16 cellular contexts compared by ENCODE assay signal in the genomic region with DNA sequence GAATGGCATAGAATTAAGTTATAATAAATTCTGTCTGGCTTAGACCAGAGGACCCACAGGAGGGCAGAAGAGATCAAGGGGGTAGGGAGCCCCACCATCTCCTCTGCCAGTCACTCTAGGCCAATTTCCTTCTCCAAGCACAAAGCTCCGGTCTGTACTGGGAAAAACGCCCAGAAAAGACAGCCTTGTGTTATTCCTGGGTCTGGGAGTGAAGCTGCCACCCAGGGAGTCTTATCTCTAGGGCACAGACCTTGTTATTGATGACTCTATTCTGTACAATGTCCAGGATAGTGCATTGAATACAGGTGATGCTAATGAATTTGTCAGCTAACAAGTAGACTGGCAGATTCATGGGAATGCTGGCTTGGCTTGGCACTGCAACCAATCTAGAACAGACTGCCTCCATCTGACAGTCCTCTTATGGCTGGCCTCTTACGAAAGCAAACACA.
A peak's percentile ranks its signal among the peaks of the same experiment; 100 is the strongest.
DNase-seq lines count a peak whose midpoint lies in the region; ATAC-seq and TF ChIP-seq lines count a peak whose summit lies in the region.
"Had no signal": no experiment of that assay in that cellular context is flagged by ENCODE, and none has a peak within 500 bp of the region (broad histone marks: within the 10 kb centered on the region; RNA-seq: fewer than 3 reads in every experiment).

No MANE protein-coding gene starts in this region.

- no peak for TF ChIP-seq CTCF in HEK293 (tag by site-specific recombination; IDR thresholded peaks at IDR 0.05)
- TF ChIP-seq CTCF in chondrocyte (IDR thresholded peaks at IDR 0.05): peak; percentile 17

- no peaks in the 10 kb centered on the region for H3K9me3 ChIP-seq in HEK293 (ENCODE audit: control insufficient read depth, insufficient read depth, low read depth, low read length)

- intact Hi-C loops in activated CD4-positive, alpha-beta T cell treated with anti-CD3 and anti-CD28 coated beads for 36 hours (cut with DNase I, micrococcal nuclease): no loop called here

- DNase-seq in NCI-H226 (peak; percentile 69), chondrocyte (ENCODE audit: low spot score) (no peak), midbrain (lab: John Stamatoyannopoulos, UW) (peak; percentile 63), occipital lobe (lab: John Stamatoyannopoulos, UW) (no peak)
- no peak for DNase-seq in activated CD4-positive, CD25-positive, alpha-beta regulatory T cell (lab: John Stamatoyannopoulos, UW)
- DNase-seq in stimulated activated CD4-positive, alpha-beta T cell treated with anti-CD3 and anti-CD28 coated beads, Interleukin-2, amount 100 ng/mL, for 24 hours: no peak
- DNase-seq in activated CD4-positive, alpha-beta T cell treated with anti-CD3 and anti-CD28 coated beads for 36 hours: no peak
- DNase-seq: activated CD4-positive, alpha-beta T cell treated with anti-CD3 and anti-CD28 coated beads for 48 hours; activated naive CD4-positive, alpha-beta T cell treated with anti-CD3 and anti-CD28 coated beads for 36 hours; effector memory CD4-positive, alpha-beta T cell; NCI-H187 treated with DMSO at 0.1 percent for 48 hours; SHP77 treated with DMSO at 0.1 percent for 48 hours; stimulated activated CD4-positive, alpha-beta T cell treated with anti-CD3 and anti-CD28 coated beads, Interleukin-2, amount 100 ng/mL, for 48 hours had no signal

- no peak for ATAC-seq in activated CD4-positive, alpha-beta T cell treated with anti-CD3 and anti-CD28 coated beads for 36 hours

- no peaks in the 10 kb centered on the region for H3K9me3 Mint-ChIP-seq in chondrocyte (ENCODE audit: low read depth)
- no peaks in the 10 kb centered on the region for H3K9me3 Mint-ChIP-seq in activated CD4-positive, alpha-beta T cell treated with anti-CD3 and anti-CD28 coated beads for 36 hours (ENCODE audit: low read depth)
- H3K9me3 Mint-ChIP-seq: activated naive CD4-positive, alpha-beta T cell treated with anti-CD3 and anti-CD28 coated beads for 36 hours had no signal

- H3K4me1 ChIP-seq in HEK293 (ENCODE audit: control insufficient read depth, insufficient read depth, low read length): peaks cover 4% of the 10 kb centered on the region; the same call in 1 of the 2 replicates

- H3K27ac ChIP-seq in HEK293 (ENCODE audit: extremely low read depth, low read depth, low read length): no peak overlapping the region
- H3K27ac ChIP-seq: KMS-11 had no signal

- no peak overlapping the region for H3K4me3 ChIP-seq in HEK293 (ENCODE audit: low read depth, low read length)

- H3K36me3 ChIP-seq in HEK293 (ENCODE audit: control insufficient read depth in 2 of 2, insufficient read depth in 1 of 2, low read length in 2 of 2): no peaks in the 10 kb centered on the region

- CTCF ChIA-PET in HEK293 (lab: Yijun Ruan, JAX): interaction anchor here (0.5 to 1.1 kb wide), 3 partner anchors 20 to 285 kb away, joined by 3 read pairs; no protein-coding TSS in a partner anchor
- CTCF ChIA-PET in activated CD4-positive, alpha-beta T cell treated with anti-CD3 and anti-CD28 coated beads for 36 hours (lab: Charles Lee): interaction anchor here (0.8 kb wide), 1 partner anchor 61 kb away, joined by 3 read pairs; no protein-coding TSS in a partner anchor

- H3K36me3 Mint-ChIP-seq in chondrocyte (ENCODE audit: low read depth): no peaks in the 10 kb centered on the region
- H3K36me3 Mint-ChIP-seq in activated CD4-positive, alpha-beta T cell treated with anti-CD3 and anti-CD28 coated beads for 36 hours (ENCODE audit: low read depth): peaks cover 4% of the 10 kb centered on the region

- H3K27ac Mint-ChIP-seq in chondrocyte (ENCODE audit: unreplicated experiment): no peak overlapping the region
- H3K27ac Mint-ChIP-seq in activated CD4-positive, alpha-beta T cell treated with anti-CD3 and anti-CD28 coated beads for 36 hours: no peak overlapping the region
- H3K27ac Mint-ChIP-seq: activated naive CD4-positive, alpha-beta T cell treated with anti-CD3 and anti-CD28 coated beads for 36 hours; B cell had no signal

- H3K4me1 Mint-ChIP-seq in chondrocyte (ENCODE audit: low read depth): peaks cover 41% of the 10 kb centered on the region
- peaks cover 11% of the 10 kb centered on the region for H3K4me1 Mint-ChIP-seq in activated CD4-positive, alpha-beta T cell treated with anti-CD3 and anti-CD28 coated beads for 36 hours
- H3K4me1 Mint-ChIP-seq: B cell had no signal

- POLR2A ChIA-PET in HEK293 (lab: Yijun Ruan, JAX): no interaction called here
- POLR2A ChIA-PET in activated CD4-positive, alpha-beta T cell treated with anti-CD3 and anti-CD28 coated beads for 36 hours (lab: Charles Lee): no interaction called here

- no peaks in the 10 kb centered on the region for H3K27me3 Mint-ChIP-seq in chondrocyte (ENCODE audit: low read depth)
- no peaks in the 10 kb centered on the region for H3K27me3 Mint-ChIP-seq in activated CD4-positive, alpha-beta T cell treated with anti-CD3 and anti-CD28 coated beads for 36 hours
- H3K27me3 Mint-ChIP-seq: B cell had no signal

- no peak overlapping the region for H3K4me3 Mint-ChIP-seq in chondrocyte (ENCODE audit: unreplicated experiment)
- H3K4me3 Mint-ChIP-seq in activated CD4-positive, alpha-beta T cell treated with anti-CD3 and anti-CD28 coated beads for 36 hours: no peak overlapping the region
- H3K4me3 Mint-ChIP-seq: activated naive CD4-positive, alpha-beta T cell treated with anti-CD3 and anti-CD28 coated beads for 36 hours; B cell had no signal

TF ChIP-seq in HEK293, 187 proteins besides CTCF, POLR2A, EP300 and RAD21:
- peak; percentile 60; the same call in 1 of the 2 replicates for TF ChIP-seq GLIS1 (tag by site-specific recombination; IDR thresholded peaks at IDR 0.05)
- TF ChIP-seq ZEB2 (tag by site-specific recombination; IDR thresholded peaks at IDR 0.05): no peak

Comparison
In these comparisons a context has a peak if more than half of its experiments do, and no peak if none do; other contexts are left out.
1. DNase-seq: peak in NCI-H226 (single experiment) and midbrain (single experiment); none in chondrocyte (single experiment), occipital lobe (single experiment), activated CD4-positive, CD25-positive, alpha-beta regulatory T cell (0 of 4), stimulated activated CD4-positive, alpha-beta T cell treated with anti-CD3 and anti-CD28 coated beads, Interleukin-2, amount 100 ng/mL, for 24 hours (0 of 2) and activated CD4-positive, alpha-beta T cell treated with anti-CD3 and anti-CD28 coated beads for 36 hours (single experiment).